Comparison of ENCODE assay signal across 18 cellular contexts in genomic region chr3:111329370-111329769, GRCh38.
"Had no signal": no experiment of that assay in that cellular context is flagged by ENCODE, and none has a peak within 500 bp of the region (broad histone marks: within the 10 kb centered on the region; RNA-seq: fewer than 3 reads in every experiment).

No MANE protein-coding gene starts in this region.

- H3K9me3 ChIP-seq: MG63, SK-N-SH had no signal

- H3K27me3 ChIP-seq: MG63 had no signal

- H3K27ac ChIP-seq: RWPE1 had no signal

- H3K4me3 ChIP-seq: MG63 had no signal

- H3K4me2 ChIP-seq: SK-N-SH had no signal

- H3K9ac ChIP-seq: SK-N-SH had no signal

- H3K36me3 ChIP-seq: MG63 had no signal

- DNase-seq: Karpas-422, KBM-7, MG63, NCI-H1092, NCI-H1105 treated with DMSO at 0.1 percent for 48 hours, NCI-H1417 treated with DMSO at 0.1 percent for 48 hours, NCI-H146, NCI-H1694 treated with DMSO at 0.1 percent for 48 hours, NCI-H1930, NCI-H2081, NCI-H2107, NCI-H2171 treated with DMSO at 0.1 percent for 48 hours, NCI-H526, PC-3, SHP77, SK-N-SH, SW 1271 had no signal
